In the genomic region with DNA sequence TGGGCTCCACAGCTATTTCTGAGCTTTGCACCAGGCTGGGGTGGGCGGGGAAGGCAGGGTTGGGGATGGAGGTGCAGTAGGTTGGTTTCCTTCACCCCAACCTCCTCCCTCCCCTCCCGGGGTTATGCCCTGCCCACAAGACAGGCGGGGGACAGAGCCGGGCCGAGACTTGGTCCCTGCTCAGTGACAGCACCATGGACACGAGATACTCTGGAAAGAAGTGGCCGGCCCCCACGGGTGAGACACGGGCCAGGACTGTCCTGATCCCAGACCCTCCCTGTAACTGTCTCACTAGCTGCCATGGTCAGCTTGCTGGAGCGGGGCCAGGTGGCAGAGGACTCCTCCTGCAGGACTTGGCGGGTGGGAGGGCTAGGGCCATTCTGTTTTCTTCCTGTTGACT, we compare ENCODE assay signal across 21 cellular contexts.
"Had no signal": no experiment of that assay in that cellular context is flagged by ENCODE, and none has a peak within 500 bp of the region (broad histone marks: within the 10 kb centered on the region; RNA-seq: fewer than 3 reads in every experiment).

No MANE protein-coding gene starts in this region.

- H3K36me3 Mint-ChIP-seq: immature natural killer cell; naive thymus-derived CD8-positive, alpha-beta T cell; stimulated activated naive B cell treated with anti-CD40 and anti-IgM and Interleukin-4, amounts not matched to agents 10 μg/mL and 1 μg/mL and 100 μg/mL, for 72 hours had no signal

- H3K4me1 Mint-ChIP-seq: immature natural killer cell had no signal

- H3K36me3 ChIP-seq: ovary, thyroid gland had no signal

- H3K4me3 Mint-ChIP-seq: immature natural killer cell; naive thymus-derived CD8-positive, alpha-beta T cell; nephron progenitor cell; stimulated activated naive B cell treated with anti-CD40 and anti-IgM and Interleukin-4, amounts not matched to agents 10 μg/mL and 1 μg/mL and 100 μg/mL, for 72 hours had no signal

- ATAC-seq: left lobe of liver; naive thymus-derived CD8-positive, alpha-beta T cell; stimulated activated naive B cell treated with anti-CD40 and anti-IgM and Interleukin-4, amounts not matched to agents 10 μg/mL and 1 μg/mL and 100 μg/mL, for 72 hours had no signal

- H3K27ac Mint-ChIP-seq: immature natural killer cell; nephron progenitor cell; stimulated activated naive B cell treated with anti-CD40 and anti-IgM and Interleukin-4, amounts not matched to agents 10 μg/mL and 1 μg/mL and 100 μg/mL, for 72 hours had no signal

- H3K9me3 ChIP-seq: ovary, psoas muscle, sigmoid colon, stomach, thyroid gland had no signal

- H3K9me3 Mint-ChIP-seq: immature natural killer cell; naive thymus-derived CD8-positive, alpha-beta T cell; nephron progenitor cell; stimulated activated naive B cell treated with anti-CD40 and anti-IgM and Interleukin-4, amounts not matched to agents 10 μg/mL and 1 μg/mL and 100 μg/mL, for 72 hours had no signal

- H3K27ac ChIP-seq: ovary, psoas muscle, sigmoid colon, stomach, thyroid gland had no signal

- DNase-seq: cortex of kidney; hypothalamus; immature natural killer cell; islet precursor cell; kidney glomerular epithelial cell; mesenchymal stem cell; midbrain; naive thymus-derived CD8-positive, alpha-beta T cell; nephron progenitor cell; nucleus accumbens; ovary; psoas muscle; right cardiac atrium; sigmoid colon; stimulated activated CD4-positive, alpha-beta T cell treated with anti-CD3 and anti-CD28 coated beads, Interleukin-2, amount 100 ng/mL, for 24 hours; stimulated activated CD4-positive, alpha-beta T cell treated with anti-CD3 and anti-CD28 coated beads, Interleukin-4, amount 100 ng/mL, for 24 hours; stimulated activated naive B cell treated with anti-CD40 and anti-IgM and Interleukin-4, amounts not matched to agents 10 μg/mL and 1 μg/mL and 100 μg/mL, for 72 hours; stomach; thyroid gland; trophoblast cell had no signal

- H3K27me3 ChIP-seq: ovary, sigmoid colon, stomach, thyroid gland had no signal

- H3K4me1 ChIP-seq: sigmoid colon, stomach had no signal

- H3K4me3 ChIP-seq: ovary, psoas muscle, sigmoid colon, stomach, thyroid gland had no signal
